In the genomic region with DNA sequence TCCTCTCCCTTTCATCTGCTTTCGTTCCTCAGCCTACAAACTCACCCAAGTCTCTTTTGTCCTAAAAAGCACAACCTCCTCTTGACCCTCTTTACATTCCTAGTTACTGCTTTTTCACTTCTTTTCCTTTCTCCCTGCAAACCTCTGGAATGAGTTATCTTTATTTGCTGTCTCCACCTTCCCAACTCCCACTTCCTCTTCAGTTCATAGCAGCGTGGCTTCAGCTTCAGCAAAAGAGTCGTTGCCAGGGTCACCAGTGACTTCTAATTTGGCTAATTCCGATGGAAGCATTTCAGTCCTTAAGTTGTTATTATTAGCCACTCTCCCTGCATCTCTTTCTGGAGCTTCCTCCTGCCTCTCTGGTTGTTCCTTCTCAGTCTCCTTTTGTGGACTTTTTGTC, we compare ENCODE assay signal across 1 cellular context.
TF ChIP-seq lines count a peak whose summit lies in the region.

No MANE protein-coding gene starts in this region.

TF ChIP-seq in K562, 482 proteins besides CTCF, POLR2A, EP300 and RAD21 (continues in another document):
- TF ChIP-seq, protein P1, sequence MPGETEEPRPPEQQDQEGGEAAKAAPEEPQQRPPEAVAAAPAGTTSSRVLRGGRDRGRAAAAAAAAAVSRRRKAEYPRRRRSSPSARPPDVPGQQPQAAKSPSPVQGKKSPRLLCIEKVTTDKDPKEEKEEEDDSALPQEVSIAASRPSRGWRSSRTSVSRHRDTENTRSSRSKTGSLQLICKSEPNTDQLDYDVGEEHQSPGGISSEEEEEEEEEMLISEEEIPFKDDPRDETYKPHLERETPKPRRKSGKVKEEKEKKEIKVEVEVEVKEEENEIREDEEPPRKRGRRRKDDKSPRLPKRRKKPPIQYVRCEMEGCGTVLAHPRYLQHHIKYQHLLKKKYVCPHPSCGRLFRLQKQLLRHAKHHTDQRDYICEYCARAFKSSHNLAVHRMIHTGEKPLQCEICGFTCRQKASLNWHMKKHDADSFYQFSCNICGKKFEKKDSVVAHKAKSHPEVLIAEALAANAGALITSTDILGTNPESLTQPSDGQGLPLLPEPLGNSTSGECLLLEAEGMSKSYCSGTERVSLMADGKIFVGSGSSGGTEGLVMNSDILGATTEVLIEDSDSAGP (CRISPR knock-in tag; IDR thresholded peaks at IDR 0.05), result no peak
- TF ChIP-seq ZBTB17 (CRISPR knock-in tag; IDR thresholded peaks at IDR 0.05) (no peak), SIRT6 (IDR thresholded peaks at IDR 0.05; ENCODE audit: low read depth, low read length) (no peak), KDM1A (IDR thresholded peaks at IDR 0.05) (no peak), TCF7L2 (IDR thresholded peaks at IDR 0.05; ENCODE audit: low read depth, low read length) (no peak), GTF3C2 (IDR thresholded peaks at IDR 0.05; ENCODE audit: borderline replicate concordance, extremely low read depth, insufficient read length) (no peak), CTBP1 (IDR thresholded peaks at IDR 0.05; ENCODE audit: borderline replicate concordance) (no peak), FOS (IDR thresholded peaks at IDR 0.05; ENCODE audit: extremely low read depth, insufficient read length) (no peak), RB1 (IDR thresholded peaks at IDR 0.05; ENCODE audit: low read depth) (no peak), MITF (IDR thresholded peaks at IDR 0.05) (no peak), ZBTB40 (IDR thresholded peaks at IDR 0.05) (no peak), ZBTB40 (CRISPR knock-in tag; IDR thresholded peaks at IDR 0.05) (no peak), GABPA (tag; conservative IDR thresholded peaks at IDR 0.05; ENCODE audit: low read depth) (0 out of 2 replicates have a peak, but pooled peaks have one; percentile 37), HDGF (IDR thresholded peaks at IDR 0.05) (no peak), BMI1 (IDR thresholded peaks at IDR 0.05; ENCODE audit: low read length) (peak; percentile 23; the same call in 1 of the 2 replicates), SRSF3 (IDR thresholded peaks at IDR 0.05; ENCODE audit: insufficient read depth, low read length) (no peak), PBX2 (CRISPR knock-in tag; IDR thresholded peaks at IDR 0.05; ENCODE audit: low read depth) (no peak), PBX2 (tag; conservative IDR thresholded peaks at IDR 0.05; ENCODE audit: low read depth) (0 out of 2 replicates have a peak, but pooled peaks have one; percentile 42), LEF1 (IDR thresholded peaks at IDR 0.05) (0 out of 2 replicates have a peak, but pooled peaks have one; percentile 12), CREB3 (tag; conservative IDR thresholded peaks at IDR 0.05; ENCODE audit: low read depth) (no peak), RFX1 (IDR thresholded peaks at IDR 0.05) (peak; percentile 88), ETV1 (tag; conservative IDR thresholded peaks at IDR 0.05; ENCODE audit: low read depth) (no peak), ZNF324 (CRISPR knock-in tag; IDR thresholded peaks at IDR 0.05) (no peak), SPI1 (IDR thresholded peaks at IDR 0.05; ENCODE audit: borderline replicate concordance, low read depth, low read length) (peak; percentile 96), ERF (CRISPR knock-in tag; IDR thresholded peaks at IDR 0.05) (no peak), ELF4 (CRISPR knock-in tag; IDR thresholded peaks at IDR 0.05) (no peak), ZNF764 (CRISPR knock-in tag; IDR thresholded peaks at IDR 0.05; ENCODE audit: low read depth) (0 out of 2 replicates have a peak, but pooled peaks have one; percentile 13), ZSCAN29 (IDR thresholded peaks at IDR 0.05) (no peak), RBBP5 (IDR thresholded peaks at IDR 0.05; ENCODE audit: borderline replicate concordance, insufficient read depth, low read length, poor library complexity, severe bottlenecking) (no peak), MYNN (IDR thresholded peaks at IDR 0.05) (peak; percentile 100), MYNN (CRISPR knock-in tag; IDR thresholded peaks at IDR 0.05) (peak; percentile 97), PTTG1 (tag; IDR thresholded peaks at IDR 0.05; ENCODE audit: low read depth) (no peak), SMARCE1 (IDR thresholded peaks at IDR 0.05) (peak; percentile 19; the same call in 1 of the 2 replicates)
- TF ChIP-seq, protein P2, sequence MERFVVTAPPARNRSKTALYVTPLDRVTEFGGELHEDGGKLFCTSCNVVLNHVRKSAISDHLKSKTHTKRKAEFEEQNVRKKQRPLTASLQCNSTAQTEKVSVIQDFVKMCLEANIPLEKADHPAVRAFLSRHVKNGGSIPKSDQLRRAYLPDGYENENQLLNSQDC (CRISPR knock-in tag; IDR thresholded peaks at IDR 0.05), result no peak
- TF ChIP-seq, protein P3, sequence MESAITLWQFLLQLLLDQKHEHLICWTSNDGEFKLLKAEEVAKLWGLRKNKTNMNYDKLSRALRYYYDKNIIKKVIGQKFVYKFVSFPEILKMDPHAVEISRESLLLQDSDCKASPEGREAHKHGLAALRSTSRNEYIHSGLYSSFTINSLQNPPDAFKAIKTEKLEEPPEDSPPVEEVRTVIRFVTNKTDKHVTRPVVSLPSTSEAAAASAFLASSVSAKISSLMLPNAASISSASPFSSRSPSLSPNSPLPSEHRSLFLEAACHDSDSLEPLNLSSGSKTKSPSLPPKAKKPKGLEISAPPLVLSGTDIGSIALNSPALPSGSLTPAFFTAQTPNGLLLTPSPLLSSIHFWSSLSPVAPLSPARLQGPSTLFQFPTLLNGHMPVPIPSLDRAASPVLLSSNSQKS (CRISPR knock-in tag; IDR thresholded peaks at IDR 0.05), result no peak
